In the genomic region with DNA sequence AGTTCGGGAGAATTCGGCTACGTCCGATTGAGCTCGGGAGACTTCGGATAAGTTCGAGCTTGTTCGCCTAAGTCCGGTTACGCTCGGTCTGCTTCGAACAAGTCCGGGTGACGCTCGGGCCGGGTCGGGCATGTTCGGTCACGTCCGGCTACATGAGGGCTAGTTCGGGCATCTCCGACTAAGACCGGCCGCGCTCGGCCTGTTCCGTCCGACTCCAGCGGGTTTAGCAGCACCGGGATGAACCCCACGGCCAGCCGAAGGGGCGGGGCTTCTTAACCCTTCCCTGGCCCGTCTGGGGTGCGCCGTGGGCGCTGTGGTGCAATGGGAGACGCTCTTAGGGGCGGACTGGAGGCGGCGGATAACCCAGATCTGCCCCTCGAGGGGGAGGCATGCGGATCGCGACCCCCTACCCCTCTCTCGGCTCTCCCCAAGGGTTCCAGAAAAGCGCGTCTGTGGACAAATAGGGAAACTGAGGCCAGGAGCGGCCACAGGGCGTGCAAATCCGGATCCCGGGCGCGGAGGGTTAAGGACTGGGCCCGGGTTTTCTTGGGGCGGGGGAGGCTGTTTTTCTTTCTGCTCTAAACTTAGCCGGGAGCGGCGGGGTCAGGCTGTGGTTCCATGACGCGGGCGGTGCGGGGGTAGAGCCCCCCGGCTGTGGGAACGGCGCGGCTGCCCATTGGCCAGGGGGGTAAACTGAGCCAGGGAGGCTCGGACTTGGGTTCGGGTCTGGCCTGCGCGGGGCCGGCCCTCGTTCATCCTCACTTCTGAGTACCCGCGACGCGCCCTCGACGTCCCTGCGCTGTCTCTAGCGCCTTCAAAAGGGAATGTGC, we compare ENCODE assay signal across 9 cellular contexts. TPM values are rescaled to one million over a fixed set of nuclear protein-coding genes. Genes with fewer than 3 reads are reported as not detected.
A peak's percentile ranks its signal among the peaks of the same experiment; 100 is the strongest.
DNase-seq lines count a peak whose midpoint lies in the region; ATAC-seq and TF ChIP-seq lines count a peak whose summit lies in the region.
"Had no signal": no experiment of that assay in that cellular context is flagged by ENCODE, and none has a peak within 500 bp of the region (broad histone marks: within the 10 kb centered on the region; RNA-seq: fewer than 3 reads in every experiment).

No MANE protein-coding gene starts in this region.

- no peaks in the 10 kb centered on the region for H3F3A ChIP-seq in PC-3 (ENCODE audit: low read length, unreplicated experiment)

- no TSS peak for BruUV-seq in PC-3 (replicated peaks; lab: Mats Ljungman, UMichigan)

- H3K27ac ChIP-seq in PC-3 (ENCODE audit: low read length), result no peak overlapping the region
- peak overlapping the region in 3 of 4 donors; percentile 44 to 68 (median 67) for H3K27ac ChIP-seq in esophagus squamous epithelium

- ATAC-seq in GM21529 (IDR thresholded peaks at IDR 0.05; ENCODE audit: unreplicated experiment) (peak; percentile 86), PC-3 (peak; percentile 100)

- WGBS in esophagus squamous epithelium, 2 donors, result 3 to 10% methylated on average over 9 to 12 of the region's 81 CpGs

- H3K4me1 ChIP-seq in PC-3 (ENCODE audit: insufficient read depth, low read length) (peaks cover 8% of the 10 kb centered on the region; the same call in 1 of the 2 replicates), esophagus squamous epithelium (peaks cover 10 to 38% (median 24%) of the 10 kb centered on the region in 3 donors), mucosa of stomach (ENCODE audit: control insufficient read depth, insufficient read depth, low read length) (peaks cover 17% of the 10 kb centered on the region)

- POLR2A ChIA-PET in PC-3 (lab: Charles Lee; ENCODE audit: unreplicated experiment), result interaction anchor here (0.9 to 1.0 kb wide), 3 partner anchors 33 to 99 kb away, joined by 4 to 7 read pairs (median 5); a partner anchor contains a TSS

- H3K36me3 ChIP-seq in PC-3 (ENCODE audit: low read depth, low read length) (no peaks in the 10 kb centered on the region), esophagus squamous epithelium (no peaks in the 10 kb centered on the region), mucosa of stomach (ENCODE audit: control insufficient read depth, insufficient read depth, low read length) (no peaks in the 10 kb centered on the region)

- CTCF ChIA-PET in PC-3 (lab: Charles Lee), result interaction anchor here (0.6 to 1.0 kb wide), 7 partner anchors 17 to 104 kb away, joined by 3 to 14 read pairs (median 3); a partner anchor contains a TSS

- H3K4me2 ChIP-seq in PC-3 (ENCODE audit: low read length), result peak overlapping the region; percentile 85

- H3K9ac ChIP-seq in PC-3 (ENCODE audit: low read length), result peak overlapping the region; percentile 56
- H3K9ac ChIP-seq in mucosa of stomach (ENCODE audit: low read length), result peak overlapping the region; percentile 64

- no peaks in the 10 kb centered on the region for H4K20me1 ChIP-seq in PC-3 (ENCODE audit: low read length)

- peak overlapping the region; percentile 92 for H2AFZ ChIP-seq in PC-3 (ENCODE audit: low read length)

- H3K79me2 ChIP-seq in PC-3 (ENCODE audit: low read length), result no peaks in the 10 kb centered on the region

- no peaks in the 10 kb centered on the region for H3K9me2 ChIP-seq in PC-3 (replicated peaks; ENCODE audit: low read length)

- intact Hi-C loops in PC-3 (cut with micrococcal nuclease), result no loop called here
- intact Hi-C loops in esophagus squamous epithelium (cut with DNase I), result no loop called here

- H3K9me3 ChIP-seq in PC-3 (ENCODE audit: low read length), result no peaks in the 10 kb centered on the region
- H3K9me3 ChIP-seq in esophagus squamous epithelium, result no peaks in the 10 kb centered on the region
- no peaks in the 10 kb centered on the region for H3K9me3 ChIP-seq in mucosa of stomach (ENCODE audit: control insufficient read depth, low read length)

- H3K4me3 ChIP-seq in PC-3 (ENCODE audit: low read length), result peak overlapping the region; percentile 61
- H3K4me3 ChIP-seq in esophagus squamous epithelium, result peak overlapping the region; percentile 21 to 65 (median 36)
- peak overlapping the region; percentile 78 for H3K4me3 ChIP-seq in mucosa of stomach (ENCODE audit: low read length)

- TF ChIP-seq CTCF in PC-3 (conservative IDR thresholded peaks at IDR 0.05; ENCODE audit: low read depth, low read length) (no peak), esophagus squamous epithelium (IDR thresholded peaks at IDR 0.05) (no peak)

- peaks cover 9% of the 10 kb centered on the region for H3K27me3 ChIP-seq in PC-3 (ENCODE audit: low read length)
- H3K27me3 ChIP-seq in esophagus squamous epithelium, result peaks cover 11 to 74% (median 13%) of the 10 kb centered on the region in 4 donors
- peaks cover 45% of the 10 kb centered on the region for H3K27me3 ChIP-seq in mucosa of stomach (ENCODE audit: control insufficient read depth, insufficient read depth, low read length)

- no peak for TF ChIP-seq POLR2A in esophagus squamous epithelium (IDR thresholded peaks at IDR 0.05)

- in situ Hi-C loops in Caki2 (cut with HindIII; ENCODE audit: low pct_unique_long_range_greater_than_20kb, low sequenced_read_pairs), result no loop called here

- peak; percentile 89 for DNase-seq in Caki2 (ENCODE audit: low read depth)
- DNase-seq in HuH-7.5 (ENCODE audit: low spot score), result peak; percentile 99
- peak; percentile 99 for DNase-seq in PC-3
- peak; percentile 96 to 97 for DNase-seq in activated T-cell treated with anti-CD3 and anti-CD28 coated beads, Interleukin-2, amount 50 U/mL, for 48 hours
- peak; percentile 70 for DNase-seq in esophagus squamous epithelium (lab: John Stamatoyannopoulos, UW)
- peak; percentile 87 for DNase-seq in stimulated activated CD8-positive, alpha-beta memory T cell treated with anti-CD3 and anti-CD28 coated beads, Interleukin-4, amount 100 ng/mL, for 24 hours (ENCODE audit: low read depth)

RNA-seq across cellular contexts. Expression of a gene that starts 1.5 kb away (rescaled TPM):
- not detected in 2 replicates for total RNA-seq in Caki2 (2014; rRNA removed; shearing (Covaris generic); ENCODE audit: low replicate concordance)
- total RNA-seq in PC-3 (2014; rRNA removed) (1.8 TPM in 1 of 2 replicates, not detected in the other), esophagus squamous epithelium (under 1 TPM in 1 of 4 donors, not detected in 3; 0.76 TPM)
- total RNA-seq: subcutaneous adipose tissue had no signal

RNA-seq across cellular contexts. Expression of a gene that starts 20.9 kb away (rescaled TPM):
- total RNA-seq in Caki2 (2014; rRNA removed; shearing (Covaris generic); ENCODE audit: low replicate concordance), result 0.84 TPM in 1 of 2 replicates, not detected in the other
- total RNA-seq in PC-3 (2014; rRNA removed), result 5.7 and 6.7 TPM in 2 replicates
- total RNA-seq in esophagus squamous epithelium, result under 1 TPM in 3 of 4 donors, not detected in 1; 0.30 to 0.76 (median 0.44) TPM

RNA-seq across cellular contexts. Expression of a gene that starts 31.7 kb away (rescaled TPM):
- total RNA-seq in Caki2 (2014; rRNA removed; shearing (Covaris generic); ENCODE audit: low replicate concordance), result 10.3 and 22.3 TPM in 2 replicates
- total RNA-seq in PC-3 (2014; rRNA removed) (34.2 and 44.7 TPM in 2 replicates), esophagus squamous epithelium (10 to 100 TPM; 10.6 to 23.5 (median 14.0) TPM)

RNA-seq across cellular contexts. Expression of a gene that starts 49.5 kb away (rescaled TPM):
- total RNA-seq in Caki2 (2014; rRNA removed; shearing (Covaris generic); ENCODE audit: low replicate concordance), result not detected in 2 replicates
- 0.33 and 0.69 TPM in 2 replicates for total RNA-seq in PC-3 (2014; rRNA removed)
- 1 to 10 TPM in 2 of 4 donors, under 1 TPM in 2; 0.23 to 3.1 (median 0.96) TPM for total RNA-seq in esophagus squamous epithelium

RNA-seq across cellular contexts. Expression of a gene that starts 51.1 kb away (rescaled TPM):
- 51.9 and 79.3 TPM in 2 replicates for total RNA-seq in Caki2 (2014; rRNA removed; shearing (Covaris generic); ENCODE audit: low replicate concordance)
- total RNA-seq in PC-3 (2014; rRNA removed) (31.1 and 35.0 TPM in 2 replicates), esophagus squamous epithelium (10 to 100 TPM; 11.3 to 90.5 (median 25.7) TPM)
